Comparison of ENCODE assay signal across 8 cellular contexts in the genomic region with DNA sequence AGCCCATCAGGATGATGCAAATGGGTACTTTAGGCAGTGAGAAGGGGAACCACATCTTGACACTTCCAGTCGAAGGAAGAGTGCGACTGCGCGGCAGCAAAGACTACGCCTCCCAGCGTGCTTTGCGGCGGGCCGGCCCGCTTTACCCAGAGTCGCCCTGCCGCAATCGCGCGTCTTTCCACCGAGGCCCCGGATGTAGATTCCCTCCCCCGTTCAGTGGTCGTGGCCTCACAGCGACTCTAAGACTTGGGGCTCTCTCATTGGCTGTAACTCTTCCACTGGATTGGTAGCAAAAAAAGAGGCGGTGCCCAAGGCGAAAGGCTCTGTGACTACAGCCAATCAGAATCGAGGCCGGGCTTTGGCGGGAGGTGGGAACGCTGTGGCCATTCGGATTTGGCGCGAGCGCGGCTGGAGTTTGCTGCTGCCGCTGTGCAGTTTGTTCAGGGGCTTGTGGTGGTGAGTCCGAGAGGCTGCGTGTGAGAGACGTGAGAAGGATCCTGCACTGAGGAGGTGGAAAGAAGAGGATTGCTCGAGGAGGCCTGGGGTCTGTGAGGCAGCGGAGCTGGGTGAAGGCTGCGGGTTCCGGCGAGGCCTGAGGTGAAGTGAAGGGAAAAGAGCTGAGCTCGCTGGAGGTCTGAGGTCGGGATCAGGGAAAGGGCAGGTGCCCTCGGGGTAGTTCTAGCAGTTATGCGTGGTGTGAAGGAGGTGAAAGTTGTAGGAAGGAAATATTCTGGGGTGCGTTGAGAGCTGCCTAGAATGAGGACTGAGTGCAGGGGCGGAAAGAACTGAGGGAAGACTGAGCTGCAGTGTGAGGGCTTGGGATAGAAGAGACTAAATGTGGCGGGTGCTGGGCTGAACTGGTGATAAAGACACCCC. TPM values are rescaled to one million over a fixed set of nuclear protein-coding genes. Genes with fewer than 3 reads are reported as not detected.
DNase-seq lines count a peak whose midpoint lies in the region; TF ChIP-seq lines count a peak whose summit lies in the region.

A gene with protein sequence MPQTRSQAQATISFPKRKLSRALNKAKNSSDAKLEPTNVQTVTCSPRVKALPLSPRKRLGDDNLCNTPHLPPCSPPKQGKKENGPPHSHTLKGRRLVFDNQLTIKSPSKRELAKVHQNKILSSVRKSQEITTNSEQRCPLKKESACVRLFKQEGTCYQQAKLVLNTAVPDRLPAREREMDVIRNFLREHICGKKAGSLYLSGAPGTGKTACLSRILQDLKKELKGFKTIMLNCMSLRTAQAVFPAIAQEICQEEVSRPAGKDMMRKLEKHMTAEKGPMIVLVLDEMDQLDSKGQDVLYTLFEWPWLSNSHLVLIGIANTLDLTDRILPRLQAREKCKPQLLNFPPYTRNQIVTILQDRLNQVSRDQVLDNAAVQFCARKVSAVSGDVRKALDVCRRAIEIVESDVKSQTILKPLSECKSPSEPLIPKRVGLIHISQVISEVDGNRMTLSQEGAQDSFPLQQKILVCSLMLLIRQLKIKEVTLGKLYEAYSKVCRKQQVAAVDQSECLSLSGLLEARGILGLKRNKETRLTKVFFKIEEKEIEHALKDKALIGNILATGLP (plus strand): TSS at position 386 of the 876 bp plus-strand sequence. CDS start 1,542 bp downstream, outside the sequence.

- H3K27ac Mint-ChIP-seq in activated naive CD4-positive, alpha-beta T cell treated with anti-CD3 and anti-CD28 coated beads for 36 hours, result peak within 1 kb of the TSS; percentile 94

- peaks cover 37% of the 10 kb centered on the region for H3K36me3 Mint-ChIP-seq in activated naive CD4-positive, alpha-beta T cell treated with anti-CD3 and anti-CD28 coated beads for 36 hours (ENCODE audit: low read depth)

- CTCF ChIA-PET in activated naive CD4-positive, alpha-beta T cell treated with anti-CD3 and anti-CD28 coated beads for 36 hours (lab: Charles Lee), result interaction anchor here (0.6 to 4.4 kb wide), 11 partner anchors 34 to 327 kb away, joined by 3 to 41 read pairs (median 3); no protein-coding TSS in a partner anchor

- H3K4me3 ChIP-seq in HFF-Myc (replicated peaks; ENCODE audit: low read depth, low read length), result peak within 1 kb of the TSS; percentile 74

- peak; percentile 97 for DNase-seq in GM03348 (ENCODE audit: low spot score)
- DNase-seq in HFF-Myc (ENCODE audit: extremely low read depth, low read depth), result peak; percentile 99
- peak; percentile 100 for DNase-seq in NAMALWA (ENCODE audit: low spot score)
- peak; percentile 100 for DNase-seq in SK-N-DZ (ENCODE audit: low spot score)
- peak; percentile 100 for DNase-seq in activated naive CD4-positive, alpha-beta T cell treated with anti-CD3 and anti-CD28 coated beads for 36 hours
- peak; percentile 99 for DNase-seq in germinal center (ENCODE audit: low spot score)
- DNase-seq in nucleus accumbens (lab: John Stamatoyannopoulos, UW), result peak; percentile 88 to 100 (median 98)

- H3K4me3 Mint-ChIP-seq in activated naive CD4-positive, alpha-beta T cell treated with anti-CD3 and anti-CD28 coated beads for 36 hours, result peak within 1 kb of the TSS; percentile 99

- H3K27me3 Mint-ChIP-seq in activated naive CD4-positive, alpha-beta T cell treated with anti-CD3 and anti-CD28 coated beads for 36 hours (ENCODE audit: low read depth), result no peaks in the 10 kb centered on the region

- peak within 1 kb of the TSS; percentile 30 for H3K27ac ChIP-seq in temporal lobe (ENCODE audit: low read depth, low read length)

- no peak for TF ChIP-seq CTCF in HFF-Myc (IDR thresholded peaks at IDR 0.05; ENCODE audit: low read depth, low read length, missing control alignments)

- H3K4me1 Mint-ChIP-seq in activated naive CD4-positive, alpha-beta T cell treated with anti-CD3 and anti-CD28 coated beads for 36 hours (ENCODE audit: low read depth), result peaks cover 47% of the 10 kb centered on the region

- no peaks in the 10 kb centered on the region for H3K9me3 Mint-ChIP-seq in activated naive CD4-positive, alpha-beta T cell treated with anti-CD3 and anti-CD28 coated beads for 36 hours

- intact Hi-C loops in activated naive CD4-positive, alpha-beta T cell treated with anti-CD3 and anti-CD28 coated beads for 36 hours (cut with micrococcal nuclease), result loop anchor here (1.0 to 10.0 kb wide), 5 partner anchors 31 to 513 kb away; a partner anchor contains a TSS

RNA-seq across cellular contexts. Expression of the gene that starts here (rescaled TPM):
- polyA plus RNA-seq in SK-N-DZ (2014; cell fraction: cytosol; rRNA removed), result 87.3 and 102 TPM in 2 replicates
- polyA plus RNA-seq in SK-N-DZ (2014; cell fraction: nucleus; rRNA removed), result 47.1 and 49.5 TPM in 2 replicates
- total RNA-seq in activated naive CD4-positive, alpha-beta T cell treated with anti-CD3 and anti-CD28 coated beads for 36 hours, result 10 to 100 TPM; 86.5 to 90.4 TPM
- total RNA-seq in temporal lobe, result 2.0 TPM

Comparison
In these comparisons a context has a peak if more than half of its experiments do, and no peak if none do; other contexts are left out.
1. Peak in every context shown above with its lines: DNase-seq, H3K4me3 ChIP-seq and H3K27ac ChIP-seq.
2. RNA of the gene that starts here (total RNA-seq): 86.5 to 90.4 TPM in activated naive CD4-positive, alpha-beta T cell treated with anti-CD3 and anti-CD28 coated beads for 36 hours; 2.0 TPM in temporal lobe (single experiment); every median in the first group is over 10 times any median in the second.